Comparison of ENCODE assay signal across 22 cellular contexts in genomic region chr15:95987886-95988573, GRCh38.
A peak's percentile ranks its signal among the peaks of the same experiment; 100 is the strongest.
DNase-seq lines count a peak whose midpoint lies in the region; FAIRE-seq and TF ChIP-seq lines count a peak whose summit lies in the region.
"Had no signal": no experiment of that assay in that cellular context is flagged by ENCODE, and none has a peak within 500 bp of the region (broad histone marks: within the 10 kb centered on the region; RNA-seq: fewer than 3 reads in every experiment).

No MANE protein-coding gene starts in this region.

- DNase-seq in breast epithelium (ENCODE audit: low spot score in 2 of 2), result no peak
- no peak for DNase-seq in mammary epithelial cell
- peak in 1 of 2 experiments; percentile 46 for DNase-seq in H1 (ENCODE audit: low read depth in 1 of 2, low spot score in 2 of 2)
- DNase-seq in stomach, result no peak
- DNase-seq in NCI-H2227 (lab: John Stamatoyannopoulos, UW; ENCODE audit: unreplicated experiment), result no peak
- DNase-seq in DMS53 (lab: John Stamatoyannopoulos, UW), result no peak
- no peak for DNase-seq in NCI-H345 treated with DMSO at 0.1 percent for 48 hours (lab: John Stamatoyannopoulos, UW; ENCODE audit: unreplicated experiment)
- DNase-seq: 8988T; activated CD8-positive, alpha-beta T cell treated with anti-CD3 and anti-CD28 coated beads, Interleukin-2, amount 10 ng/mL, durations not matched to agents 7 days and 5 days; activated gamma-delta T cell; activated naive CD8-positive, alpha-beta T cell treated with anti-CD3 and anti-CD28 coated beads, Interleukin-2, amount 50 U/mL, for 24 hours; erythroblast; heart right ventricle; left ventricle myocardium superior; NCI-H524; stimulated activated CD4-positive, alpha-beta T cell treated with anti-CD3 and anti-CD28 coated beads, Interleukin-1b, Interleukin-23, amount 100 ng/mL, for 48 hours; upper lobe of right lung had no signal

- H3K9ac ChIP-seq in mammary epithelial cell (ENCODE audit: insufficient read depth, low read length) (no peak overlapping the region), H1 (replicated peaks in 1 of 4; ENCODE audit: extremely low read depth in 1 of 4, low read depth in 3 of 4, low read length in 3 of 4) (peak overlapping the region in 1 of 4 experiments; percentile 8; a peak in 1 of 7 replicates)

- TF ChIP-seq CTCF in breast epithelium (IDR thresholded peaks at IDR 0.05), result no peak
- TF ChIP-seq CTCF in mammary epithelial cell (conservative IDR thresholded peaks at IDR 0.05 in 1 of 2, IDR thresholded peaks at IDR 0.05 in 1 of 2; ENCODE audit: extremely low read depth in 1 of 2, insufficient read depth in 1 of 2, low read depth in 1 of 2, low read length in 2 of 2), result no peak
- no peak for TF ChIP-seq CTCF in H1 (IDR thresholded peaks at IDR 0.05; ENCODE audit: control extremely low read depth in 1 of 3, insufficient read depth in 1 of 3, low read depth in 1 of 3, low read length in 3 of 3)
- no peak for TF ChIP-seq CTCF in nephron (IDR thresholded peaks at IDR 0.05; ENCODE audit: unreplicated experiment in 3 of 3)
- no peak for TF ChIP-seq CTCF in stomach (IDR thresholded peaks at IDR 0.05)

- no peaks in the 10 kb centered on the region; the same call in 1 of the 2 replicates for H3K23me2 ChIP-seq in H1 (ENCODE audit: low read depth, low read length)

- no peak for TF ChIP-seq POLR2A in breast epithelium (IDR thresholded peaks at IDR 0.05)
- TF ChIP-seq POLR2A in H1 (IDR thresholded peaks at IDR 0.05; ENCODE audit: control extremely low read depth in 1 of 2, low read depth in 2 of 2, low read length in 2 of 2), result no peak
- TF ChIP-seq POLR2A in stomach (IDR thresholded peaks at IDR 0.05), result no peak

- no peak overlapping the region for H3K4me3 Mint-ChIP-seq in nephron
- H3K4me3 Mint-ChIP-seq: activated CD8-positive, alpha-beta T cell treated with anti-CD3 and anti-CD28 coated beads, Interleukin-2, amount 10 ng/mL, durations not matched to agents 7 days and 5 days; activated naive CD8-positive, alpha-beta T cell treated with anti-CD3 and anti-CD28 coated beads, Interleukin-2, amount 50 U/mL, for 24 hours; IgD-negative memory B cell had no signal

- H3K9me3 ChIP-seq in breast epithelium (no peaks in the 10 kb centered on the region), mammary epithelial cell (replicated peaks; ENCODE audit: insufficient read depth, low read length) (no peaks in the 10 kb centered on the region), H1 (ENCODE audit: insufficient read depth in 2 of 2, low read depth in 1 of 2, low read length in 1 of 2) (no peaks in the 10 kb centered on the region), stomach (no peaks in the 10 kb centered on the region)
- H3K9me3 ChIP-seq: body of pancreas, heart right ventricle, upper lobe of right lung had no signal

- H2BK15ac ChIP-seq in H1 (ENCODE audit: low read length), result no peak overlapping the region

- H4K20me1 ChIP-seq in mammary epithelial cell (ENCODE audit: insufficient read depth, low read length), result no peaks in the 10 kb centered on the region
- H4K20me1 ChIP-seq in H1 (replicated peaks in 1 of 2; ENCODE audit: control insufficient read depth in 1 of 2, insufficient read depth in 2 of 2, low read length in 2 of 2), result no peaks in the 10 kb centered on the region

- H3K36me3 Mint-ChIP-seq in nephron (ENCODE audit: low read depth), result no peaks in the 10 kb centered on the region

- in situ Hi-C loops in mammary epithelial cell (cut with MboI; ENCODE audit: low sequenced_read_pairs in 2 of 2), result no loop called here

- peak in 1 of 2 experiments; percentile 14; a peak in 1 of 4 replicates for TF ChIP-seq RAD21 in H1 (IDR thresholded peaks at IDR 0.05 in 1 of 2, conservative IDR thresholded peaks at IDR 0.05 in 1 of 2; ENCODE audit: low read depth in 2 of 2, low read length in 2 of 2)

- H3K27ac Mint-ChIP-seq in nephron, result peak overlapping the region; percentile 30 to 85 (median 78)
- H3K27ac Mint-ChIP-seq: activated CD8-positive, alpha-beta T cell treated with anti-CD3 and anti-CD28 coated beads, Interleukin-2, amount 10 ng/mL, durations not matched to agents 7 days and 5 days; activated naive CD8-positive, alpha-beta T cell treated with anti-CD3 and anti-CD28 coated beads, Interleukin-2, amount 50 U/mL, for 24 hours; IgD-negative memory B cell had no signal

- no peaks in the 10 kb centered on the region for H3K36me3 ChIP-seq in breast epithelium
- H3K36me3 ChIP-seq in mammary epithelial cell (ENCODE audit: insufficient read depth, low read length), result no peaks in the 10 kb centered on the region
- H3K36me3 ChIP-seq in H1 (ENCODE audit: control insufficient read depth in 2 of 4, insufficient read depth in 4 of 4, low read length in 3 of 4), result no peaks in the 10 kb centered on the region
- H3K36me3 ChIP-seq in stomach, result no peaks in the 10 kb centered on the region
- H3K36me3 ChIP-seq: heart right ventricle, upper lobe of right lung had no signal

- TF ChIP-seq EP300 in H1 (IDR thresholded peaks at IDR 0.05; ENCODE audit: borderline replicate concordance in 1 of 2, low read depth in 2 of 2, low read length in 2 of 2) (no peak), stomach (IDR thresholded peaks at IDR 0.05) (no peak)

- H3K14ac ChIP-seq in H1 (ENCODE audit: insufficient read length), result no peak overlapping the region

- no peak overlapping the region for H3K4ac ChIP-seq in H1 (replicated peaks; ENCODE audit: insufficient read length, low read depth, low read length)

- intact Hi-C loops in breast epithelium (cut with DNase I; ENCODE audit: low total_unique reads) (no loop called here), mammary epithelial cell (cut with micrococcal nuclease) (no loop called here), stomach (cut with DNase I; ENCODE audit: low total_unique reads) (no loop called here)

- no peaks in the 10 kb centered on the region for H3K79me2 ChIP-seq in mammary epithelial cell (ENCODE audit: insufficient read depth, low read length)
- no peaks in the 10 kb centered on the region for H3K79me2 ChIP-seq in H1 (ENCODE audit: control insufficient read depth in 1 of 2, insufficient read depth in 2 of 2, low read length in 2 of 2)

- CTCF ChIA-PET in mammary epithelial cell (lab: Charles Lee; ENCODE audit: low non-redundant PET) (no interaction called here), H1 (lab: Charles Lee; ENCODE audit: partially characterized antibody) (interaction anchor here (0.8 kb wide), 1 partner anchor 370 kb away, joined by 3 read pairs; no protein-coding TSS in a partner anchor)

- no peak overlapping the region for H2AK5ac ChIP-seq in H1 (ENCODE audit: low read depth, low read length)

- H3K9me3 Mint-ChIP-seq in nephron, result no peaks in the 10 kb centered on the region
- H3K9me3 Mint-ChIP-seq: activated naive CD8-positive, alpha-beta T cell treated with anti-CD3 and anti-CD28 coated beads, Interleukin-2, amount 50 U/mL, for 24 hours; IgD-negative memory B cell had no signal

- no peak overlapping the region for H3K56ac ChIP-seq in H1 (replicated peaks; ENCODE audit: insufficient read length, low read depth, low read length)

- H3K27me3 Mint-ChIP-seq in nephron (ENCODE audit: low read depth), result no peaks in the 10 kb centered on the region
- H3K27me3 Mint-ChIP-seq: IgD-negative memory B cell had no signal

- H2BK12ac ChIP-seq in H1 (ENCODE audit: low read depth, low read length), result no peak overlapping the region

- H2BK120ac ChIP-seq in H1 (replicated peaks; ENCODE audit: low read depth, low read length), result no peak overlapping the region

- H3K27me3 ChIP-seq in breast epithelium (no peaks in the 10 kb centered on the region), mammary epithelial cell (ENCODE audit: insufficient read depth, low read length) (no peaks in the 10 kb centered on the region), H1 (replicated peaks in 1 of 4; ENCODE audit: control insufficient read depth in 3 of 4, extremely low read depth in 1 of 4, insufficient read depth in 3 of 4, low read length in 3 of 4) (no peaks in the 10 kb centered on the region), stomach (no peaks in the 10 kb centered on the region)
- H3K27me3 ChIP-seq: body of pancreas, heart right ventricle, upper lobe of right lung had no signal

- peaks cover 28% of the 10 kb centered on the region for H3K4me1 Mint-ChIP-seq in nephron

- no peak overlapping the region for H2BK5ac ChIP-seq in H1 (ENCODE audit: low read depth, low read length)

- H2BK20ac ChIP-seq in H1 (ENCODE audit: low read length), result no peak overlapping the region

- dilution Hi-C loops in mammary epithelial cell (cut with HindIII; ENCODE audit: low sequenced_read_pairs), result no loop called here

- H4K5ac ChIP-seq in H1 (ENCODE audit: insufficient read length, low read depth, low read length), result no peak overlapping the region

- BruUV-seq in mammary epithelial cell (replicated peaks; lab: Mats Ljungman, UMichigan), result no TSS peak

- H2AFZ ChIP-seq in mammary epithelial cell (ENCODE audit: low read depth, low read length) (no peak overlapping the region), H1 (ENCODE audit: low read length) (0 out of 2 replicates have a peak overlapping the region, but pooled peaks have one; percentile 48)

- no peak for FAIRE-seq in H1 (lab: Jason Lieb, UNC)
- FAIRE-seq: islet of Langerhans had no signal

- no peak overlapping the region for H4K91ac ChIP-seq in H1 (replicated peaks; ENCODE audit: insufficient read length, low read length)

- no peaks in the 10 kb centered on the region for H3K79me1 ChIP-seq in H1 (ENCODE audit: low read depth, low read length)

- H4K8ac ChIP-seq in H1 (ENCODE audit: extremely low read depth, insufficient read depth, low read length), result no peak overlapping the region

- POLR2A ChIA-PET in H1 (lab: Charles Lee; ENCODE audit: partially characterized antibody), result no interaction called here

- H3K18ac ChIP-seq in H1 (ENCODE audit: extremely low read depth, low read length), result no peak overlapping the region

- H3K4me1 ChIP-seq in breast epithelium (no peaks in the 10 kb centered on the region), mammary epithelial cell (ENCODE audit: insufficient read depth, low read length) (no peaks in the 10 kb centered on the region), H1 (replicated peaks in 1 of 4; ENCODE audit: control insufficient read depth in 3 of 4, insufficient read depth in 4 of 4, low read length in 3 of 4) (peaks cover 0 to 7% (median 0%) of the 10 kb centered on the region in 4 experiments; a peak in 2 of 7 replicates), stomach (peaks cover 0 to 17% (median 8%) of the 10 kb centered on the region in 4 donors)
- H3K4me1 ChIP-seq: body of pancreas, heart right ventricle, upper lobe of right lung had no signal

- peak overlapping the region; percentile 55 to 75 for H3K27ac ChIP-seq in breast epithelium
- no peak overlapping the region for H3K27ac ChIP-seq in mammary epithelial cell (ENCODE audit: insufficient read depth, low read depth, low read length)
- no peak overlapping the region for H3K27ac ChIP-seq in H1 (ENCODE audit: low read depth, low read length)
- H3K27ac ChIP-seq in stomach, result peak overlapping the region in 4 of 5 donors; percentile 39 to 67 (median 52)
- H3K27ac ChIP-seq: body of pancreas, skin epidermis, upper lobe of right lung had no signal

- 78% methylated on average over 3 of the region's 3 CpGs for WGBS in mammary epithelial cell (ENCODE audit: low coverage, missing lambda C conversion rate)
- WGBS in H1 (ENCODE audit: extremely low coverage in 1 of 2, insufficient coverage in 1 of 2, insufficient read length in 1 of 2, insufficient replicate concordance in 2 of 2, low coverage in 1 of 2, low lambda C conversion rate in 2 of 2, missing lambda C conversion rate in 1 of 2), 2 experiments, result 40% methylated on average over 3 of the region's 3 CpGs; no CpG with 5 or more reads in 1 of the 2 experiments
- 36 to 53% (median 42%) methylated on average over 3 of the region's 3 CpGs for WGBS in stomach, 5 donors

- H3K4me2 ChIP-seq in mammary epithelial cell (ENCODE audit: insufficient read depth, low read depth, low read length) (no peak overlapping the region), H1 (ENCODE audit: insufficient read depth in 1 of 2, low read depth in 2 of 2, low read length in 2 of 2) (no peak overlapping the region; a peak in 1 of 4 replicates)

- no peak overlapping the region for H3K23ac ChIP-seq in H1 (ENCODE audit: insufficient read length)

- H3K4me3 ChIP-seq in breast epithelium (no peak overlapping the region), mammary epithelial cell (replicated peaks in 1 of 3; ENCODE audit: insufficient read depth in 1 of 3, low read depth in 2 of 3, low read length in 3 of 3) (no peak overlapping the region), H1 (ENCODE audit: extremely low read depth in 1 of 4, insufficient read depth in 2 of 4, low read depth in 3 of 4, low read length in 4 of 4) (no peak overlapping the region), stomach (no peak overlapping the region)
- H3K4me3 ChIP-seq: body of pancreas, heart right ventricle, skin epidermis, upper lobe of right lung had no signal

Comparison
In these comparisons a context has a peak if more than half of its experiments do, and no peak if none do; other contexts are left out.
1. H3K27ac ChIP-seq: peak in breast epithelium (2 of 2) and stomach (4 of 5); none in mammary epithelial cell (single experiment) and H1 (single experiment).